Comparison of ENCODE assay signal across 19 cellular contexts in genomic region chr20:13102237-13102636, GRCh38.
DNase-seq lines count a peak whose midpoint lies in the region; ATAC-seq and TF ChIP-seq lines count a peak whose summit lies in the region.
"Had no signal": no experiment of that assay in that cellular context is flagged by ENCODE, and none has a peak within 500 bp of the region (broad histone marks: within the 10 kb centered on the region; RNA-seq: fewer than 3 reads in every experiment).

No MANE protein-coding gene starts in this region.

- no peaks in the 10 kb centered on the region for H3K9me3 ChIP-seq in mammary epithelial cell (replicated peaks; ENCODE audit: insufficient read depth, low read length)
- H3K9me3 ChIP-seq: BLaER1 treated with 17β-estradiol and CSF1 and Interleukin-3, amounts not matched to agents 10 nM and 100 nM; Peyer's patch had no signal

- TF ChIP-seq CTCF in MCF 10A (IDR thresholded peaks at IDR 0.05; ENCODE audit: unreplicated experiment) (no peak), mammary epithelial cell (conservative IDR thresholded peaks at IDR 0.05 in 1 of 2, IDR thresholded peaks at IDR 0.05 in 1 of 2; ENCODE audit: extremely low read depth in 1 of 2, insufficient read depth in 1 of 2, low read depth in 1 of 2, low read length in 2 of 2) (no peak), choroid plexus epithelial cell (conservative IDR thresholded peaks at IDR 0.05; ENCODE audit: low read depth, low read length) (no peak), omental fat pad (IDR thresholded peaks at IDR 0.05) (no peak)

- DNase-seq in MCF 10A (ENCODE audit: unreplicated experiment) = no peak
- DNase-seq in mammary epithelial cell = no peak
- DNase-seq in choroid plexus epithelial cell (ENCODE audit: low read depth) = peak; percentile 5
- no peak for DNase-seq in omental fat pad (ENCODE audit: low spot score)
- DNase-seq in NCI-H82 (lab: John Stamatoyannopoulos, UW) = no peak
- DNase-seq in NCI-H1092 treated with DMSO at 0.1 percent for 48 hours (lab: John Stamatoyannopoulos, UW) = no peak
- DNase-seq in HEK293T (ENCODE audit: extremely low spot score) = no peak
- no peak for DNase-seq in RKO (ENCODE audit: low spot score)
- DNase-seq: GF-D8; NCI-H1092; NCI-H1436 treated with DMSO at 0.1 percent for 48 hours; NCI-H1930; NCI-H748 treated with DMSO at 0.1 percent for 48 hours; NK-92 treated with Interleukin-12 subunit alpha and Interleukin-12 subunit beta, amount 100 ng/mL, for 24 hours; Peyer's patch had no signal

- peaks cover 27% of the 10 kb centered on the region for H3K4me1 ChIP-seq in mammary epithelial cell (ENCODE audit: insufficient read depth, low read length)
- H3K4me1 ChIP-seq: Peyer's patch had no signal

- no TSS peak for BruUV-seq in MCF 10A (replicated peaks; lab: Mats Ljungman, UMichigan)
- no TSS peak for BruUV-seq in mammary epithelial cell (replicated peaks; lab: Mats Ljungman, UMichigan)

- in situ Hi-C loops in mammary epithelial cell (cut with MboI; ENCODE audit: low sequenced_read_pairs in 2 of 2) = loop anchor here (5.0 to 25.0 kb wide), 4 partner anchors 125 to 435 kb away; no protein-coding TSS in a partner anchor

- H3K36me3 ChIP-seq in mammary epithelial cell (ENCODE audit: insufficient read depth, low read length) = no peaks in the 10 kb centered on the region
- H3K36me3 ChIP-seq: BLaER1 treated with 17β-estradiol and CSF1 and Interleukin-3, amounts not matched to agents 10 nM and 100 nM; Peyer's patch had no signal

- no peaks in the 10 kb centered on the region for H3K27me3 ChIP-seq in mammary epithelial cell (ENCODE audit: insufficient read depth, low read length)
- H3K27me3 ChIP-seq: BLaER1 treated with 17β-estradiol and CSF1 and Interleukin-3, amounts not matched to agents 10 nM and 100 nM; Peyer's patch had no signal

- H3K4me3 Mint-ChIP-seq in MCF 10A (ENCODE audit: unreplicated experiment) = no peak overlapping the region

- peaks cover 11% of the 10 kb centered on the region for H3K4me1 Mint-ChIP-seq in MCF 10A (ENCODE audit: insufficient read depth, unreplicated experiment)

- no peak overlapping the region for H3K4me2 ChIP-seq in mammary epithelial cell (ENCODE audit: insufficient read depth, low read depth, low read length)
- H3K4me2 ChIP-seq: BLaER1 treated with 17β-estradiol and CSF1 and Interleukin-3, amounts not matched to agents 10 nM and 100 nM had no signal

- POLR2A ChIA-PET in MCF 10A (lab: Yijun Ruan, JAX) (interaction anchor here (1.1 to 1.4 kb wide), 3 partner anchors 96 to 125 kb away, joined by 3 to 4 read pairs (median 3); no protein-coding TSS in a partner anchor), HEK293T (lab: Yijun Ruan, JAX) (no interaction called here)

- no peaks in the 10 kb centered on the region for H3K27me3 Mint-ChIP-seq in MCF 10A (ENCODE audit: insufficient read depth, unreplicated experiment)

- H2AFZ ChIP-seq in mammary epithelial cell (ENCODE audit: low read depth, low read length) = no peak overlapping the region

- H3K36me3 Mint-ChIP-seq in MCF 10A (ENCODE audit: insufficient read depth, unreplicated experiment) = peaks cover 14% of the 10 kb centered on the region

- dilution Hi-C loops in mammary epithelial cell (cut with HindIII; ENCODE audit: low sequenced_read_pairs) = no loop called here

- peak; percentile 68 for ATAC-seq in omental fat pad (ENCODE audit: low FRiP score)
- ATAC-seq: K562, Right ventricle myocardium inferior had no signal

- H3K27ac Mint-ChIP-seq in MCF 10A (ENCODE audit: low read depth, unreplicated experiment) = peak overlapping the region; percentile 46

- H3K4me3 ChIP-seq in mammary epithelial cell (replicated peaks in 1 of 3; ENCODE audit: insufficient read depth in 1 of 3, low read depth in 2 of 3, low read length in 3 of 3) (no peak overlapping the region), choroid plexus epithelial cell (ENCODE audit: low read depth, low read length) (no peak overlapping the region)
- H3K4me3 ChIP-seq: BLaER1 treated with 17β-estradiol and CSF1 and Interleukin-3, amounts not matched to agents 10 nM and 100 nM; K562; Peyer's patch had no signal

- WGBS in mammary epithelial cell (ENCODE audit: low coverage, missing lambda C conversion rate) = 100% methylated on average over 3 of the region's 3 CpGs

- H3K9me3 Mint-ChIP-seq in MCF 10A (ENCODE audit: unreplicated experiment) = no peaks in the 10 kb centered on the region

- no peak overlapping the region for H3K9ac ChIP-seq in mammary epithelial cell (ENCODE audit: insufficient read depth, low read length)
- H3K9ac ChIP-seq: BLaER1 treated with 17β-estradiol and CSF1 and Interleukin-3, amounts not matched to agents 10 nM and 100 nM had no signal

- no peaks in the 10 kb centered on the region for H4K20me1 ChIP-seq in mammary epithelial cell (ENCODE audit: insufficient read depth, low read length)
- H4K20me1 ChIP-seq: BLaER1 treated with 17β-estradiol and CSF1 and Interleukin-3, amounts not matched to agents 10 nM and 100 nM had no signal

- intact Hi-C loops in MCF 10A (cut with micrococcal nuclease) = no loop called here
- intact Hi-C loops in mammary epithelial cell (cut with micrococcal nuclease) = no loop called here

- H3K27ac ChIP-seq in mammary epithelial cell (ENCODE audit: insufficient read depth, low read depth, low read length) = no peak overlapping the region
- H3K27ac ChIP-seq: 22Rv1; BLaER1 treated with 17β-estradiol and CSF1 and Interleukin-3, amounts not matched to agents 10 nM and 100 nM; Peyer's patch had no signal

- no peaks in the 10 kb centered on the region for H3K79me2 ChIP-seq in mammary epithelial cell (ENCODE audit: insufficient read depth, low read length)

- CTCF ChIA-PET in MCF 10A (lab: Yijun Ruan, JAX) = interaction anchor here (0.8 to 10.9 kb wide), 8 partner anchors 18 to 444 kb away, joined by 3 to 304 read pairs (median 18); partner anchors contain the start of gene SPTLC3
- CTCF ChIA-PET in mammary epithelial cell (lab: Charles Lee; ENCODE audit: low non-redundant PET) = no interaction called here
- CTCF ChIA-PET in HEK293T (lab: Yijun Ruan, JAX) = no interaction called here

TF ChIP-seq in HEK293T, 16 proteins besides CTCF, POLR2A, EP300 and RAD21:
- TF ChIP-seq ELF4 (IDR thresholded peaks at IDR 0.05) = no peak
TF ChIP-seq in HEK293T: peak in this region for 0.
